ENCODE assay signal across 19 cellular contexts in genomic region chr20:59825563-59825920, GRCh38.
A peak's percentile ranks its signal among the peaks of the same experiment; 100 is the strongest.
DNase-seq lines count a peak whose midpoint lies in the region; ATAC-seq and TF ChIP-seq lines count a peak whose summit lies in the region.
"Had no signal": no experiment of that assay in that cellular context is flagged by ENCODE, and none has a peak within 500 bp of the region (broad histone marks: within the 10 kb centered on the region; RNA-seq: fewer than 3 reads in every experiment).

No MANE protein-coding gene starts in this region.

- H3K27me3 ChIP-seq in right cardiac atrium (ENCODE audit: control insufficient read depth, insufficient read depth) (no peaks in the 10 kb centered on the region), lower lobe of right lung (ENCODE audit: low read depth) (no peaks in the 10 kb centered on the region)
- H3K27me3 ChIP-seq: BE2C had no signal

- no peaks in the 10 kb centered on the region for H3K36me3 ChIP-seq in lower lobe of right lung
- H3K36me3 ChIP-seq: BE2C, SJSA1 had no signal

- no peak for ATAC-seq in Right ventricle myocardium superior (ENCODE audit: poor library complexity)
- no peak for ATAC-seq in right cardiac atrium
- no peak for ATAC-seq in lower lobe of right lung
- no peak for ATAC-seq in GM21367 (IDR thresholded peaks at IDR 0.05; ENCODE audit: unreplicated experiment)
- ATAC-seq: A549 had no signal

- TF ChIP-seq CTCF in VCaP (conservative IDR thresholded peaks at IDR 0.05) = no peak
- no peak for TF ChIP-seq CTCF in lower lobe of right lung (IDR thresholded peaks at IDR 0.05)

- H3K4me3 ChIP-seq in right cardiac atrium (ENCODE audit: low read length) (no peak overlapping the region), lower lobe of right lung (no peak overlapping the region)
- H3K4me3 ChIP-seq: A549, SJSA1 had no signal

- H3K27ac ChIP-seq in right cardiac atrium (ENCODE audit: low read length) (no peak overlapping the region), VCaP (peak overlapping the region; percentile 58), lower lobe of right lung (peak overlapping the region; percentile 31)
- H3K27ac ChIP-seq: KMS-11, SJSA1 had no signal

- intact Hi-C loops in Right ventricle myocardium superior (cut with DNase I) (no loop called here), right cardiac atrium (cut with DNase I) (no loop called here), lower lobe of right lung (cut with DNase I) (no loop called here)

- no peaks in the 10 kb centered on the region for H3K9me3 ChIP-seq in right cardiac atrium (ENCODE audit: control insufficient read depth, low read length)
- H3K9me3 ChIP-seq in lower lobe of right lung = no peaks in the 10 kb centered on the region
- H3K9me3 ChIP-seq: A549, BE2C, SJSA1 had no signal

- peak; percentile 10 for DNase-seq in Right ventricle myocardium superior
- no peak for DNase-seq in right cardiac atrium
- DNase-seq in lower lobe of right lung = no peak
- DNase-seq in NCI-H146 (lab: John Stamatoyannopoulos, UW) = no peak
- no peak for DNase-seq in effector CD4-positive, alpha-beta T cell
- DNase-seq: BE2C, IMR-90, MV-4-11, NCI-H1105 treated with DMSO at 0.1 percent for 48 hours, NCI-H1694, NCI-H2081 treated with DMSO at 0.1 percent for 48 hours, NCI-H2171 treated with DMSO at 0.1 percent for 48 hours, NCI-H526, OCI-M1 had no signal

- WGBS in right cardiac atrium = 94% methylated on average over 4 of the region's 4 CpGs

- peaks cover 5% of the 10 kb centered on the region for H3K4me1 ChIP-seq in right cardiac atrium (ENCODE audit: control insufficient read depth, insufficient read depth, low read length)
- H3K4me1 ChIP-seq in lower lobe of right lung = peaks cover 5% of the 10 kb centered on the region
- H3K4me1 ChIP-seq: A549, BE2C, SJSA1 had no signal
